Comparison of ENCODE assay signal across 9 cellular contexts in the genomic region with DNA sequence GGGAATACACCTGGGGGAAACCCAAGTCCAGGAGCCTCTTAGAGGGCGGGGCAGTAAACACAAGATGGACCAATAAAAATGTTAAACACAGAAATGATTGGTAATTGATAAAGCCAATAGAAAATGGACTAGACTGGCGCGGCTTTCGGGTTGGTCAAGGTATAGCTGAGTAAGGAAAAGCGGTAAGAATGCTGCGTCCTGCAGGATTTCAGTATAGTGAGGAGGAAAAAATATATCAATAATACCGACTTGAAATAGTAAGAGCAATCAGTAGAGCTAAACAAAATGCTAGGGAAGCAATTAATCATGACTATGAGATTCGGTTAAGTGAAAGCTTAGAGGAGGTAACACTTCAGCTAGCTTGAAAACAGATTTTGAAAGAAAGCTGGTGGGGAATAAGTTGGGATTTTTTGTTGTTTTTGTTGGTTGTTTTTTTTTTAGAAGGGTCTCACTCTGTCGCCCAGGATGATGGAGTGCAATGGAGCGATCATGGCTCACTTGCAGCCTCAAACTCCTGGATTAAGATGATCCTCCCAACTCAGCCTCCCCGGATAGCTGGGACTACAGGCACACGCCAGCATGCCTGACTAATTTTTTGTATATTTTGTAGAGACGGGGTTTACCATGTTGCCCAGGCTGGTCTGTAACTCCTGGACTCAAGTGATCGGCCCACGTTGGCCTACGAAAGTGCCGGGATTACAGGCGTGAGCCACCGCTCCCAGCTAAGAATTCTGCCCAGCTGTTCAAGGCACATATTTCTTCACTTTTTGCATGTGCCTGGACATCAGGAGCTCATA. TPM values are rescaled to one million over a fixed set of nuclear protein-coding genes. Genes with fewer than 3 reads are reported as not detected.
DNase-seq lines count a peak whose midpoint lies in the region; ATAC-seq and TF ChIP-seq lines count a peak whose summit lies in the region.
"Had no signal": no experiment of that assay in that cellular context is flagged by ENCODE, and none has a peak within 500 bp of the region (broad histone marks: within the 10 kb centered on the region; RNA-seq: fewer than 3 reads in every experiment).

No MANE protein-coding gene starts in this region.

- no peaks in the 10 kb centered on the region for H3K27me3 ChIP-seq in BJ (ENCODE audit: control insufficient read depth, insufficient read depth, low read length)
- H3K27me3 ChIP-seq in MM.1S (replicated peaks; ENCODE audit: insufficient read depth, low read length) = no peaks in the 10 kb centered on the region
- H3K27me3 ChIP-seq in esophagus muscularis mucosa = no peaks in the 10 kb centered on the region
- H3K27me3 ChIP-seq in parathyroid adenoma (ENCODE audit: control insufficient read depth, insufficient read depth, low read length) = no peaks in the 10 kb centered on the region

- peak overlapping the region; percentile 29; the same call in 1 of the 2 replicates for H2AFZ ChIP-seq in MM.1S (ENCODE audit: low read length)
- peak overlapping the region; percentile 42 for H2AFZ ChIP-seq in parathyroid adenoma

- no peaks in the 10 kb centered on the region for H3K36me3 Mint-ChIP-seq in osteocyte (ENCODE audit: unreplicated experiment)
- H3K36me3 Mint-ChIP-seq in activated T-helper 1 cell treated with anti-CD3 and anti-CD28 coated beads, Interleukin-12 subunit alpha, Interleukin-12 subunit beta, Interleukin-2, Interleukin-4 antibody, amounts not matched to agents 30 ng/mL and 10 ng/mL and 1 ng/mL, durations not matched to agents 14 hours and 24 hours and 36 hours (ENCODE audit: low read depth) = peaks cover 6% of the 10 kb centered on the region

- POLR2A ChIA-PET in BJ (lab: Charles Lee) = no interaction called here

- H3K36me3 ChIP-seq in BJ (ENCODE audit: control insufficient read depth, insufficient read depth, low read length) = no peaks in the 10 kb centered on the region
- no peaks in the 10 kb centered on the region for H3K36me3 ChIP-seq in MM.1S (replicated peaks; ENCODE audit: insufficient read depth, low read length)
- no peaks in the 10 kb centered on the region for H3K36me3 ChIP-seq in esophagus muscularis mucosa
- H3K36me3 ChIP-seq in parathyroid adenoma (ENCODE audit: control insufficient read depth, insufficient read depth, low read length) = no peaks in the 10 kb centered on the region

- TF ChIP-seq CTCF in BJ (IDR thresholded peaks at IDR 0.05; ENCODE audit: insufficient read depth, low read depth, low read length) = no peak
- no peak for TF ChIP-seq CTCF in MM.1S (IDR thresholded peaks at IDR 0.05; ENCODE audit: low read length)
- TF ChIP-seq CTCF in esophagus muscularis mucosa (IDR thresholded peaks at IDR 0.05) = no peak
- no peak for TF ChIP-seq CTCF in parathyroid adenoma (IDR thresholded peaks at IDR 0.05)
- TF ChIP-seq CTCF in osteocyte (IDR thresholded peaks at IDR 0.05) = no peak

- H3K4me2 ChIP-seq in MM.1S (ENCODE audit: low read depth, low read length) = peak overlapping the region; percentile 59
- H3K4me2 ChIP-seq in parathyroid adenoma (ENCODE audit: low read length) = peak overlapping the region; percentile 80

- no peak overlapping the region for H3K4me3 Mint-ChIP-seq in osteocyte (ENCODE audit: unreplicated experiment)
- no peak overlapping the region for H3K4me3 Mint-ChIP-seq in activated T-helper 1 cell treated with anti-CD3 and anti-CD28 coated beads, Interleukin-12 subunit alpha, Interleukin-12 subunit beta, Interleukin-2, Interleukin-4 antibody, amounts not matched to agents 30 ng/mL and 10 ng/mL and 1 ng/mL, durations not matched to agents 14 hours and 24 hours and 36 hours
- H3K4me3 Mint-ChIP-seq: stimulated activated naive CD8-positive, alpha-beta T cell treated with anti-CD3 and anti-CD28 coated beads, Interleukin-15, Interleukin-2, amounts not matched to agents 100 ng/mL and 50 ng/mL, for 24 hours had no signal

- H3K27ac ChIP-seq in MM.1S (ENCODE audit: low read length) (no peak overlapping the region), esophagus muscularis mucosa (replicated peaks in 1 of 4) (peak overlapping the region; percentile 36 to 89 (median 84)), parathyroid adenoma (peak overlapping the region; percentile 29)

- no peaks in the 10 kb centered on the region for H3K9me2 ChIP-seq in MM.1S (replicated peaks; ENCODE audit: insufficient read depth, low read length)

- peaks cover 14% of the 10 kb centered on the region for H3K27me3 Mint-ChIP-seq in osteocyte (ENCODE audit: unreplicated experiment)
- H3K27me3 Mint-ChIP-seq in activated T-helper 1 cell treated with anti-CD3 and anti-CD28 coated beads, Interleukin-12 subunit alpha, Interleukin-12 subunit beta, Interleukin-2, Interleukin-4 antibody, amounts not matched to agents 30 ng/mL and 10 ng/mL and 1 ng/mL, durations not matched to agents 14 hours and 24 hours and 36 hours (ENCODE audit: insufficient read depth) = no peaks in the 10 kb centered on the region
- H3K27me3 Mint-ChIP-seq: stimulated activated naive CD8-positive, alpha-beta T cell treated with anti-CD3 and anti-CD28 coated beads, Interleukin-15, Interleukin-2, amounts not matched to agents 100 ng/mL and 50 ng/mL, for 24 hours had no signal

- H3K9me3 ChIP-seq in MM.1S (replicated peaks; ENCODE audit: insufficient read depth, low read length) = no peaks in the 10 kb centered on the region
- no peaks in the 10 kb centered on the region for H3K9me3 ChIP-seq in esophagus muscularis mucosa
- no peaks in the 10 kb centered on the region for H3K9me3 ChIP-seq in parathyroid adenoma (ENCODE audit: control insufficient read depth, low read length)

- peaks cover 2% of the 10 kb centered on the region for H3K4me1 Mint-ChIP-seq in osteocyte (ENCODE audit: unreplicated experiment)
- peaks cover 5% of the 10 kb centered on the region for H3K4me1 Mint-ChIP-seq in activated T-helper 1 cell treated with anti-CD3 and anti-CD28 coated beads, Interleukin-12 subunit alpha, Interleukin-12 subunit beta, Interleukin-2, Interleukin-4 antibody, amounts not matched to agents 30 ng/mL and 10 ng/mL and 1 ng/mL, durations not matched to agents 14 hours and 24 hours and 36 hours (ENCODE audit: low read depth)

- no peak for TF ChIP-seq POLR2A in esophagus muscularis mucosa (IDR thresholded peaks at IDR 0.05; ENCODE audit: low read depth)

- WGBS in esophagus muscularis mucosa = 47% methylated on average over 19 of the region's 19 CpGs

- peak overlapping the region; percentile 74 for H3K4me3 ChIP-seq in BJ (ENCODE audit: low read depth, low read length)
- peak overlapping the region; percentile 46; the same call in 1 of the 2 replicates for H3K4me3 ChIP-seq in MM.1S (ENCODE audit: low read length)
- peak overlapping the region; percentile 62 to 93 (median 82) for H3K4me3 ChIP-seq in esophagus muscularis mucosa
- H3K4me3 ChIP-seq in parathyroid adenoma (ENCODE audit: low read depth, low read length) = peak overlapping the region; percentile 65

- TF ChIP-seq EP300 in esophagus muscularis mucosa (IDR thresholded peaks at IDR 0.05) = no peak

- H4K20me1 ChIP-seq in MM.1S (ENCODE audit: insufficient read depth, low read length) = no peaks in the 10 kb centered on the region

- H3K9me3 Mint-ChIP-seq in osteocyte (ENCODE audit: unreplicated experiment) = no peaks in the 10 kb centered on the region
- H3K9me3 Mint-ChIP-seq in activated T-helper 1 cell treated with anti-CD3 and anti-CD28 coated beads, Interleukin-12 subunit alpha, Interleukin-12 subunit beta, Interleukin-2, Interleukin-4 antibody, amounts not matched to agents 30 ng/mL and 10 ng/mL and 1 ng/mL, durations not matched to agents 14 hours and 24 hours and 36 hours = no peaks in the 10 kb centered on the region
- H3K9me3 Mint-ChIP-seq: stimulated activated naive CD8-positive, alpha-beta T cell treated with anti-CD3 and anti-CD28 coated beads, Interleukin-15, Interleukin-2, amounts not matched to agents 100 ng/mL and 50 ng/mL, for 24 hours had no signal

- H3K27ac Mint-ChIP-seq in osteocyte (ENCODE audit: unreplicated experiment) = no peak overlapping the region
- H3K27ac Mint-ChIP-seq in activated T-helper 1 cell treated with anti-CD3 and anti-CD28 coated beads, Interleukin-12 subunit alpha, Interleukin-12 subunit beta, Interleukin-2, Interleukin-4 antibody, amounts not matched to agents 30 ng/mL and 10 ng/mL and 1 ng/mL, durations not matched to agents 14 hours and 24 hours and 36 hours = no peak overlapping the region
- H3K27ac Mint-ChIP-seq: stimulated activated naive CD8-positive, alpha-beta T cell treated with anti-CD3 and anti-CD28 coated beads, Interleukin-15, Interleukin-2, amounts not matched to agents 100 ng/mL and 50 ng/mL, for 24 hours had no signal

- H3K79me2 ChIP-seq in MM.1S (ENCODE audit: low read length) (no peaks in the 10 kb centered on the region), parathyroid adenoma (no peaks in the 10 kb centered on the region)

- H3K4me1 ChIP-seq in MM.1S (ENCODE audit: low read length) = peaks cover 8% of the 10 kb centered on the region; the same call in 1 of the 2 replicates
- H3K4me1 ChIP-seq in esophagus muscularis mucosa = peaks cover 0 to 24% (median 19%) of the 10 kb centered on the region in 4 donors
- H3K4me1 ChIP-seq in parathyroid adenoma = no peaks in the 10 kb centered on the region

- H3K9ac ChIP-seq in MM.1S (ENCODE audit: low read length) = no peak overlapping the region; the same call in 1 of the 2 replicates
- H3K9ac ChIP-seq in parathyroid adenoma = no peak overlapping the region

- intact Hi-C loops in esophagus muscularis mucosa (cut with DNase I) = loop anchor here (2.0 to 5.0 kb wide), 2 partner anchors 131 to 479 kb away; partner anchors contain the start of genes HECTD3 and UROD
- intact Hi-C loops in activated T-helper 1 cell treated with anti-CD3 and anti-CD28 coated beads, Interleukin-12 subunit alpha, Interleukin-12 subunit beta, Interleukin-2, Interleukin-4 antibody, amounts not matched to agents 30 ng/mL and 10 ng/mL and 1 ng/mL, durations not matched to agents 14 hours and 24 hours and 36 hours (cut with micrococcal nuclease) = loop anchor here (1.0 to 5.0 kb wide), 13 partner anchors 9 to 817 kb away; partner anchors contain the start of genes AKR1A1, ARMH1, BTBD19 and CCDC163

- H3F3A ChIP-seq in MM.1S (ENCODE audit: insufficient read depth, low read length) = peaks cover 11% of the 10 kb centered on the region

- CTCF ChIA-PET in BJ (lab: Yijun Ruan, JAX) = interaction anchor here (0.6 to 7.6 kb wide), 10 partner anchors 9 to 478 kb away, joined by 3 to 173 read pairs (median 10); partner anchors contain the start of genes CCDC163, HECTD3, HPDL and MMACHC

- DNase-seq in BJ (ENCODE audit: low read depth) (no peak), MM.1S (no peak), esophagus muscularis mucosa (ENCODE audit: extremely low spot score) (no peak), osteocyte (ENCODE audit: extremely low spot score, unreplicated experiment) (no peak), T-helper 2 cell (no peak)
- DNase-seq in activated T-helper 1 cell treated with anti-CD3 and anti-CD28 coated beads, Interleukin-12 subunit alpha, Interleukin-12 subunit beta, Interleukin-2, Interleukin-4 antibody, amounts not matched to agents 30 ng/mL and 10 ng/mL and 1 ng/mL, durations not matched to agents 14 hours and 24 hours and 36 hours (ENCODE audit: low spot score) = no peak

- no peak for ATAC-seq in GM19023 (IDR thresholded peaks at IDR 0.05; ENCODE audit: unreplicated experiment)

RNA-seq across cellular contexts. Expression of gene TESK2, which starts 0.7 kb away (rescaled TPM):
- 2.4 and 2.5 TPM in 2 replicates for polyA plus RNA-seq in BJ (2011; rRNA removed)
- 1.8 and 2.2 TPM in 2 replicates for polyA minus RNA-seq in BJ (2011; rRNA and poly(A)+ RNA removed)
- 1 to 10 TPM; 3.3 to 6.5 (median 4.8) TPM for total RNA-seq in esophagus muscularis mucosa
- total RNA-seq in osteocyte = 2.7 and 4.1 TPM in 2 replicates
- total RNA-seq in activated T-helper 1 cell treated with anti-CD3 and anti-CD28 coated beads, Interleukin-12 subunit alpha, Interleukin-12 subunit beta, Interleukin-2, Interleukin-4 antibody, amounts not matched to agents 30 ng/mL and 10 ng/mL and 1 ng/mL, durations not matched to agents 14 hours and 24 hours and 36 hours = 1.4 and 1.6 TPM in 2 replicates

RNA-seq across cellular contexts. Expression of gene CCDC163, which starts 8.2 kb away (rescaled TPM):
- 1.4 and 1.6 TPM in 2 replicates for polyA plus RNA-seq in BJ (2011; rRNA removed)
- polyA minus RNA-seq in BJ (2011; rRNA and poly(A)+ RNA removed) = 0.85 and 0.87 TPM in 2 replicates
- 1 to 10 TPM in 2 of 4 donors, under 1 TPM in 2; 0.50 to 1.3 (median 0.98) TPM for total RNA-seq in esophagus muscularis mucosa
- 1.6 and 1.8 TPM in 2 replicates for total RNA-seq in osteocyte
- total RNA-seq in activated T-helper 1 cell treated with anti-CD3 and anti-CD28 coated beads, Interleukin-12 subunit alpha, Interleukin-12 subunit beta, Interleukin-2, Interleukin-4 antibody, amounts not matched to agents 30 ng/mL and 10 ng/mL and 1 ng/mL, durations not matched to agents 14 hours and 24 hours and 36 hours = 3.5 and 4.5 TPM in 2 replicates

RNA-seq across cellular contexts. Expression of gene MMACHC, which starts 8.4 kb away (rescaled TPM):
- 4.8 and 6.3 TPM in 2 replicates for polyA plus RNA-seq in BJ (2011; rRNA removed)
- 11.0 and 20.0 TPM in 2 replicates for polyA minus RNA-seq in BJ (2011; rRNA and poly(A)+ RNA removed)
- total RNA-seq in esophagus muscularis mucosa = 1 to 10 TPM; 1.3 to 4.6 (median 3.3) TPM
- total RNA-seq in osteocyte = 6.7 and 6.9 TPM in 2 replicates
- total RNA-seq in activated T-helper 1 cell treated with anti-CD3 and anti-CD28 coated beads, Interleukin-12 subunit alpha, Interleukin-12 subunit beta, Interleukin-2, Interleukin-4 antibody, amounts not matched to agents 30 ng/mL and 10 ng/mL and 1 ng/mL, durations not matched to agents 14 hours and 24 hours and 36 hours = 10.4 and 10.6 TPM in 2 replicates

RNA-seq across cellular contexts. Expression of gene PRDX1, which starts 30.0 kb away (rescaled TPM):
- polyA plus RNA-seq in BJ (2011; rRNA removed) = 414 and 752 TPM in 2 replicates
- 86.6 and 111 TPM in 2 replicates for polyA minus RNA-seq in BJ (2011; rRNA and poly(A)+ RNA removed)
- 100 to 1,000 TPM; 244 to 349 (median 321) TPM for total RNA-seq in esophagus muscularis mucosa
- 291 and 292 TPM in 2 replicates for total RNA-seq in osteocyte
- total RNA-seq in activated T-helper 1 cell treated with anti-CD3 and anti-CD28 coated beads, Interleukin-12 subunit alpha, Interleukin-12 subunit beta, Interleukin-2, Interleukin-4 antibody, amounts not matched to agents 30 ng/mL and 10 ng/mL and 1 ng/mL, durations not matched to agents 14 hours and 24 hours and 36 hours = 635 and 655 TPM in 2 replicates

RNA-seq across cellular contexts. Expression of gene AKR1A1, which starts 59.0 kb away (rescaled TPM):
- 161 and 188 TPM in 2 replicates for polyA plus RNA-seq in BJ (2011; rRNA removed)
- 70.5 and 117 TPM in 2 replicates for polyA minus RNA-seq in BJ (2011; rRNA and poly(A)+ RNA removed)
- total RNA-seq in esophagus muscularis mucosa (10 to 100 TPM; 45.6 to 64.0 (median 51.0) TPM), osteocyte (175 TPM in 2 replicates)
- total RNA-seq in activated T-helper 1 cell treated with anti-CD3 and anti-CD28 coated beads, Interleukin-12 subunit alpha, Interleukin-12 subunit beta, Interleukin-2, Interleukin-4 antibody, amounts not matched to agents 30 ng/mL and 10 ng/mL and 1 ng/mL, durations not matched to agents 14 hours and 24 hours and 36 hours = 192 and 194 TPM in 2 replicates
